ENCODE assay signal across 8 cellular contexts in genomic region chr5:151775025-151775606, GRCh38. TPM values are rescaled to one million over a fixed set of nuclear protein-coding genes. Genes with fewer than 3 reads are reported as not detected.
DNase-seq lines count a peak whose midpoint lies in the region; ATAC-seq and TF ChIP-seq lines count a peak whose summit lies in the region.

No MANE protein-coding gene starts in this region.

- no peak overlapping the region for H3K18ac ChIP-seq in H9 (ENCODE audit: insufficient read length, low read depth, low read length)
- H3K18ac ChIP-seq in mesenchymal stem cell (ENCODE audit: low read depth in 1 of 2, low read length in 2 of 2) = no peak overlapping the region

- no peaks in the 10 kb centered on the region for H3K79me1 ChIP-seq in H9 (ENCODE audit: insufficient read depth, low read depth, low read length, poor library complexity, severe bottlenecking)
- H3K79me1 ChIP-seq in mesenchymal stem cell (replicated peaks; ENCODE audit: low read length, poor library complexity, severe bottlenecking) = peaks cover 2% of the 10 kb centered on the region

- H4K5ac ChIP-seq in H9 (ENCODE audit: insufficient read length, low read depth, low read length) = no peak overlapping the region

- no peak overlapping the region for H2BK20ac ChIP-seq in H9 (ENCODE audit: low read depth, low read length, poor library complexity, severe bottlenecking)

- no peak overlapping the region for H4K91ac ChIP-seq in H9 (ENCODE audit: insufficient read length, low read depth, low read length)
- no peak overlapping the region for H4K91ac ChIP-seq in mesenchymal stem cell (ENCODE audit: low read length)

- peak overlapping the region in 2 of 3 experiments; percentile 7 to 50; a peak in 3 of 7 replicates for H3K27ac Mint-ChIP-seq in H9
- peak overlapping the region; percentile 22 for H3K27ac Mint-ChIP-seq in activated CD4-positive, alpha-beta memory T cell treated with anti-CD3 and anti-CD28 coated beads, Interleukin-2, amount 10 ng/mL, durations not matched to agents 7 days and 5 days

- no peaks in the 10 kb centered on the region for H4K20me1 ChIP-seq in H9 (ENCODE audit: control insufficient read depth, insufficient read depth, insufficient read length)

- CTCF ChIA-PET in AG04450 (lab: Charles Lee) = interaction anchor here (1.1 to 2.1 kb wide), 3 partner anchors 116 to 368 kb away, joined by 3 to 9 read pairs (median 5); no protein-coding TSS in a partner anchor
- CTCF ChIA-PET in activated CD4-positive, alpha-beta memory T cell treated with anti-CD3 and anti-CD28 coated beads, Interleukin-2, amount 10 ng/mL, durations not matched to agents 7 days and 5 days (lab: Charles Lee) = interaction anchor here (1.2 to 1.9 kb wide), 3 partner anchors 116 to 368 kb away, joined by 5 to 8 read pairs (median 6); partner anchors contain the start of gene SLC36A1

- H3K36me3 ChIP-seq in mesenchymal stem cell (ENCODE audit: control insufficient read depth in 1 of 2, insufficient read depth in 2 of 2, low read depth in 1 of 2, low read length in 2 of 2) = peaks cover 4 to 16% of the 10 kb centered on the region in 2 experiments

- H3K9me3 ChIP-seq in AG04450 (ENCODE audit: control insufficient read depth, insufficient read depth, low read length) = no peaks in the 10 kb centered on the region
- no peaks in the 10 kb centered on the region for H3K9me3 ChIP-seq in H9 (ENCODE audit: control insufficient read depth, low read depth, low read length)
- no peaks in the 10 kb centered on the region for H3K9me3 ChIP-seq in mesenchymal stem cell (ENCODE audit: control insufficient read depth, low read length)

- H3K23ac ChIP-seq in H9 (ENCODE audit: insufficient read length, low read depth, low read length) = no peak overlapping the region
- H3K23ac ChIP-seq in mesenchymal stem cell (ENCODE audit: low read length in 2 of 2) = no peak overlapping the region

- no peak overlapping the region for H2AK5ac ChIP-seq in H9 (ENCODE audit: insufficient read length, low read length)
- no peak overlapping the region for H2AK5ac ChIP-seq in mesenchymal stem cell (ENCODE audit: low read length, severe bottlenecking)

- TF ChIP-seq CTCF in AG04450 (IDR thresholded peaks at IDR 0.05; ENCODE audit: low read depth, low read length) (no peak), H9 (conservative IDR thresholded peaks at IDR 0.05) (no peak)

- no peak overlapping the region for H2BK5ac ChIP-seq in H9 (ENCODE audit: insufficient read length, low read length)
- H2BK5ac ChIP-seq in mesenchymal stem cell (ENCODE audit: low read depth, low read length, poor library complexity, severe bottlenecking) = no peak overlapping the region

- H3K27ac ChIP-seq in AG04450 (ENCODE audit: low read depth, low read length) (no peak overlapping the region), H9 (ENCODE audit: insufficient read length, low read depth, low read length) (no peak overlapping the region), mesenchymal stem cell (ENCODE audit: low read length, poor library complexity, severe bottlenecking) (no peak overlapping the region)

- no peaks in the 10 kb centered on the region; the same call in 1 of the 2 replicates for H3K4me1 ChIP-seq in H9 (ENCODE audit: insufficient read depth, low read length)
- peaks cover 6% of the 10 kb centered on the region for H3K4me1 ChIP-seq in mesenchymal stem cell (ENCODE audit: control insufficient read depth, insufficient read depth, low read depth, low read length)

- peaks cover 20% of the 10 kb centered on the region for H3K23me2 ChIP-seq in H9 (ENCODE audit: insufficient read length, low read depth, low read length, poor library complexity, severe bottlenecking)

- no peak overlapping the region for H2BK12ac ChIP-seq in H9 (ENCODE audit: insufficient read length, low read depth, low read length)
- no peak overlapping the region for H2BK12ac ChIP-seq in mesenchymal stem cell (ENCODE audit: low read length in 2 of 2)

- H2BK120ac ChIP-seq in H9 (ENCODE audit: low read depth, low read length, poor library complexity, severe bottlenecking) (no peak overlapping the region), mesenchymal stem cell (ENCODE audit: low read depth, low read length) (no peak overlapping the region)

- H3K9ac ChIP-seq in H9 (ENCODE audit: extremely low read depth, insufficient read length, low read length) (no peak overlapping the region), mesenchymal stem cell (ENCODE audit: low read length) (peak overlapping the region; percentile 97)

- no peaks in the 10 kb centered on the region for H3K27me3 ChIP-seq in AG04450 (ENCODE audit: control insufficient read depth, insufficient read depth, low read length)
- H3K27me3 ChIP-seq in H9 (ENCODE audit: insufficient read depth, low read length) = no peaks in the 10 kb centered on the region
- H3K27me3 ChIP-seq in mesenchymal stem cell (ENCODE audit: control insufficient read depth in 1 of 2, insufficient read depth in 1 of 2, low read length in 2 of 2) = no peaks in the 10 kb centered on the region

- no peak overlapping the region for H2AFZ ChIP-seq in H9 (ENCODE audit: low read length)
- no peak overlapping the region for H2AFZ ChIP-seq in mesenchymal stem cell (ENCODE audit: low read depth, low read length)

- no peak for ATAC-seq in GM21390 (IDR thresholded peaks at IDR 0.05; ENCODE audit: unreplicated experiment)
- no peak for ATAC-seq in HG03432 (IDR thresholded peaks at IDR 0.05; ENCODE audit: unreplicated experiment)

- POLR2A ChIA-PET in AG04450 (lab: Yijun Ruan, JAX) = interaction anchor here (0.5 kb wide), 1 partner anchor 24 kb away, joined by 3 read pairs; no protein-coding TSS in a partner anchor
- POLR2A ChIA-PET in activated CD4-positive, alpha-beta memory T cell treated with anti-CD3 and anti-CD28 coated beads, Interleukin-2, amount 10 ng/mL, durations not matched to agents 7 days and 5 days (lab: Charles Lee) = interaction anchor here (1.2 to 6.7 kb wide), 4 partner anchors 8 to 42 kb away, joined by 4 to 184 read pairs (median 92); partner anchors contain the start of gene ATOX1

- H3K4me1 Mint-ChIP-seq in H9 = peaks cover 57 to 61% of the 10 kb centered on the region in 2 experiments
- H3K4me1 Mint-ChIP-seq in activated CD4-positive, alpha-beta memory T cell treated with anti-CD3 and anti-CD28 coated beads, Interleukin-2, amount 10 ng/mL, durations not matched to agents 7 days and 5 days = peaks cover 61% of the 10 kb centered on the region

- no peaks in the 10 kb centered on the region for H3K27me3 Mint-ChIP-seq in H9 (ENCODE audit: low read depth)
- no peaks in the 10 kb centered on the region for H3K27me3 Mint-ChIP-seq in activated CD4-positive, alpha-beta memory T cell treated with anti-CD3 and anti-CD28 coated beads, Interleukin-2, amount 10 ng/mL, durations not matched to agents 7 days and 5 days

- H3K79me2 ChIP-seq in H9 (ENCODE audit: insufficient read depth, low read length) = peaks cover 73% of the 10 kb centered on the region

- H3K9me3 Mint-ChIP-seq in H9 = no peaks in the 10 kb centered on the region
- H3K9me3 Mint-ChIP-seq in activated CD4-positive, alpha-beta memory T cell treated with anti-CD3 and anti-CD28 coated beads, Interleukin-2, amount 10 ng/mL, durations not matched to agents 7 days and 5 days = no peaks in the 10 kb centered on the region

- H3K4me3 Mint-ChIP-seq in H9 = peak overlapping the region; percentile 39 to 94
- H3K4me3 Mint-ChIP-seq in activated CD4-positive, alpha-beta memory T cell treated with anti-CD3 and anti-CD28 coated beads, Interleukin-2, amount 10 ng/mL, durations not matched to agents 7 days and 5 days = peak overlapping the region; percentile 40

- H3K4ac ChIP-seq in H9 (ENCODE audit: low read depth, low read length) = no peak overlapping the region
- no peak overlapping the region for H3K4ac ChIP-seq in mesenchymal stem cell (ENCODE audit: low read depth in 1 of 2, low read length in 2 of 2)

- no peak for DNase-seq in AG04450 (ENCODE audit: low read depth, low spot score)
- no peak for DNase-seq in H9
- no peak for DNase-seq in activated CD4-positive, alpha-beta memory T cell treated with anti-CD3 and anti-CD28 coated beads, Interleukin-2, amount 10 ng/mL, durations not matched to agents 7 days and 5 days
- no peak for DNase-seq in mesenchymal stem cell
- DNase-seq in SHP77 (lab: John Stamatoyannopoulos, UW) = no peak
- DNase-seq in iPS-NIHi7 (ENCODE audit: extremely low spot score) = no peak

- no peak overlapping the region for H3T11ph ChIP-seq in H9 (ENCODE audit: low read length)

- H3K14ac ChIP-seq in H9 (ENCODE audit: insufficient read depth, low read length) (no peak overlapping the region), mesenchymal stem cell (ENCODE audit: low read length in 2 of 2) (no peak overlapping the region)

- H3K4me3 ChIP-seq in AG04450 (ENCODE audit: low read depth, low read length) (peak overlapping the region; percentile 91; the same call in 1 of the 2 replicates), mesenchymal stem cell (ENCODE audit: insufficient read depth in 1 of 2, low read depth in 1 of 2, low read length in 2 of 2) (peak overlapping the region in 1 of 2 experiments; percentile 99)

- H3K56ac ChIP-seq in H9 (ENCODE audit: insufficient read length, low read depth, low read length) = no peak overlapping the region

- no peak overlapping the region for H4K8ac ChIP-seq in H9 (replicated peaks; ENCODE audit: insufficient read length, low read depth, low read length)
- no peak overlapping the region for H4K8ac ChIP-seq in mesenchymal stem cell (ENCODE audit: low read length)

- peaks cover 30 to 47% (median 40%) of the 10 kb centered on the region in 3 experiments; a peak in 6 of 7 replicates for H3K36me3 Mint-ChIP-seq in H9 (ENCODE audit: insufficient read depth in 1 of 3, low read depth in 3 of 3)
- H3K36me3 Mint-ChIP-seq in activated CD4-positive, alpha-beta memory T cell treated with anti-CD3 and anti-CD28 coated beads, Interleukin-2, amount 10 ng/mL, durations not matched to agents 7 days and 5 days (ENCODE audit: low read depth) = peaks cover 50% of the 10 kb centered on the region

- H3K4me2 ChIP-seq in H9 (ENCODE audit: insufficient read depth, insufficient read length, low read length) = peak overlapping the region; percentile 36
- H3K4me2 ChIP-seq in mesenchymal stem cell (ENCODE audit: low read length, poor library complexity, severe bottlenecking) = no peak overlapping the region

- no CpG with 5 or more reads among the region's 3 CpGs for WGBS in H9 (ENCODE audit: extremely low coverage, insufficient read length, low lambda C conversion rate)
- WGBS in mesenchymal stem cell = 90% methylated on average over 1 of the region's 3 CpGs

- H2BK15ac ChIP-seq in H9 (ENCODE audit: low read depth, low read length) (no peak overlapping the region), mesenchymal stem cell (ENCODE audit: low read depth, poor library complexity, severe bottlenecking) (no peak overlapping the region)

RNA-seq across cellular contexts. Expression of gene G3BP1, which starts 3.4 kb away (rescaled TPM):
- polyA plus RNA-seq in AG04450 (2011; rRNA removed) = 87.7 and 101 TPM in 2 replicates
- 177 and 215 TPM in 2 replicates for polyA minus RNA-seq in AG04450 (2011; rRNA and poly(A)+ RNA removed)
- total RNA-seq in H9 (2021) = 439 and 448 TPM in 2 replicates
- total RNA-seq in activated CD4-positive, alpha-beta memory T cell treated with anti-CD3 and anti-CD28 coated beads, Interleukin-2, amount 10 ng/mL, durations not matched to agents 7 days and 5 days = 100 to 1,000 TPM; 198 to 210 TPM
- polyA plus RNA-seq in mesenchymal stem cell (2013, experiment 1 of 2) = 50.3 TPM
- polyA plus RNA-seq in mesenchymal stem cell (2013, experiment 2 of 2) = 51.5 TPM

RNA-seq across cellular contexts. Expression of gene ATOX1, which starts 16.7 kb away (rescaled TPM):
- polyA plus RNA-seq in AG04450 (2011; rRNA removed) = 138 and 164 TPM in 2 replicates
- polyA minus RNA-seq in AG04450 (2011; rRNA and poly(A)+ RNA removed) = 111 and 133 TPM in 2 replicates
- 75.0 and 79.7 TPM in 2 replicates for total RNA-seq in H9 (2021)
- total RNA-seq in activated CD4-positive, alpha-beta memory T cell treated with anti-CD3 and anti-CD28 coated beads, Interleukin-2, amount 10 ng/mL, durations not matched to agents 7 days and 5 days = 10 to 100 TPM; 62.6 to 64.3 TPM
- 310 TPM for polyA plus RNA-seq in mesenchymal stem cell (2013, experiment 1 of 2)
- polyA plus RNA-seq in mesenchymal stem cell (2013, experiment 2 of 2) = 311 TPM
